ENCODE assay signal across 19 cellular contexts in the genomic region with DNA sequence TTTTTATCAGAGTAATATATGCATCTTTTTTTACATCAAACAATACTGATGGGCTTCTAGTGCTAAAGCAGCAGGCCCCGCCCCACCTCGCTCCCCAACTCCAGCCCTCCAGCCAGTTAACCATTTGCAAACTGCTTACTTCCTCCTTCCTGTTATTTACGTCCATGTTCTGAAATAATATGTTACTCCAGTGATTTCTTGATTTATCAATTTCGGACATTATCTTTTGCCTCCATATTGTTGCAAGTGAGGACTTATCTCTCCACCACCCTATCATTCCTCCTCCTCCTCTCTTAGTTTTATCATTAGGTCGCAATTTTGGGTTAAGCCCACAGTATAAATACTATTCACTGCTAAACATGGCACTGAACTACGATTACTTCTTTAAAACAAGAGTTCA. TPM values are rescaled to one million over a fixed set of nuclear protein-coding genes. Genes with fewer than 3 reads are reported as not detected.
DNase-seq lines count a peak whose midpoint lies in the region; ATAC-seq and TF ChIP-seq lines count a peak whose summit lies in the region.
"Had no signal": no experiment of that assay in that cellular context is flagged by ENCODE, and none has a peak within 500 bp of the region (broad histone marks: within the 10 kb centered on the region; RNA-seq: fewer than 3 reads in every experiment).

No MANE protein-coding gene starts in this region.

- intact Hi-C loops in CD4-positive, alpha-beta memory T cell (cut with micrococcal nuclease): no loop called here

- CTCF ChIA-PET in CD4-positive, alpha-beta memory T cell (lab: Charles Lee; ENCODE audit: partially characterized antibody): no interaction called here

- no peak overlapping the region for H3K4me3 Mint-ChIP-seq in CD4-positive, alpha-beta memory T cell
- H3K4me3 Mint-ChIP-seq in endothelial cell (ENCODE audit: unreplicated experiment): no peak overlapping the region
- H3K4me3 Mint-ChIP-seq in progenitor cell of endocrine pancreas (ENCODE audit: low read depth): no peak overlapping the region
- H3K4me3 Mint-ChIP-seq: activated CD4-positive, alpha-beta memory T cell treated with anti-CD3 and anti-CD28 coated beads for 36 hours; B cell had no signal

- no peaks in the 10 kb centered on the region for H3K9me3 ChIP-seq in CD4-positive, alpha-beta memory T cell (ENCODE audit: control insufficient read depth in 1 of 2, low read length in 2 of 2)
- no peaks in the 10 kb centered on the region for H3K9me3 ChIP-seq in Karpas-422 (ENCODE audit: low read length)
- H3K9me3 ChIP-seq: gastroesophageal sphincter, SK-N-SH had no signal

- H3K27me3 Mint-ChIP-seq in CD4-positive, alpha-beta memory T cell: no peaks in the 10 kb centered on the region
- H3K27me3 Mint-ChIP-seq in endothelial cell (ENCODE audit: unreplicated experiment): peaks cover 9% of the 10 kb centered on the region
- no peaks in the 10 kb centered on the region for H3K27me3 Mint-ChIP-seq in progenitor cell of endocrine pancreas
- H3K27me3 Mint-ChIP-seq: activated CD4-positive, alpha-beta memory T cell treated with anti-CD3 and anti-CD28 coated beads for 36 hours; B cell had no signal

- no peak for DNase-seq in CD4-positive, alpha-beta memory T cell
- DNase-seq in Karpas-422 (no peak), endothelial cell (ENCODE audit: low spot score) (no peak), progenitor cell of endocrine pancreas (ENCODE audit: low spot score, unreplicated experiment) (no peak), NCI-H187 (lab: John Stamatoyannopoulos, UW) (no peak)
- DNase-seq in stimulated activated naive CD4-positive, alpha-beta T cell (lab: John Stamatoyannopoulos, UW): no peak
- DNase-seq: activated CD4-positive, alpha-beta memory T cell treated with anti-CD3 and anti-CD28 coated beads for 36 hours; activated T-cell treated with anti-CD3 and anti-CD28 coated beads, Interleukin-2, amount 50 U/mL, for 48 hours; DMS153; Kasumi-1; NCI-H1105 treated with DMSO at 0.1 percent for 48 hours had no signal

- no peaks in the 10 kb centered on the region for H3K27me3 ChIP-seq in CD4-positive, alpha-beta memory T cell (ENCODE audit: insufficient read depth, low read length)
- H3K27me3 ChIP-seq in Karpas-422 (ENCODE audit: low read length): no peaks in the 10 kb centered on the region
- H3K27me3 ChIP-seq: dorsolateral prefrontal cortex, gastroesophageal sphincter had no signal

- H3K4me3 ChIP-seq in CD4-positive, alpha-beta memory T cell (ENCODE audit: low read length in 2 of 2): no peak overlapping the region
- no peak overlapping the region for H3K4me3 ChIP-seq in Karpas-422 (ENCODE audit: low read length)
- H3K4me3 ChIP-seq: dorsolateral prefrontal cortex, gastroesophageal sphincter had no signal

- peaks cover 2 to 3% of the 10 kb centered on the region in 2 donors for H3K36me3 Mint-ChIP-seq in CD4-positive, alpha-beta memory T cell
- peaks cover 16% of the 10 kb centered on the region for H3K36me3 Mint-ChIP-seq in endothelial cell (ENCODE audit: low read depth, unreplicated experiment)
- peaks cover 3% of the 10 kb centered on the region for H3K36me3 Mint-ChIP-seq in progenitor cell of endocrine pancreas (ENCODE audit: insufficient read depth)
- H3K36me3 Mint-ChIP-seq: activated CD4-positive, alpha-beta memory T cell treated with anti-CD3 and anti-CD28 coated beads for 36 hours had no signal

- no peak for ATAC-seq in HG03108 (IDR thresholded peaks at IDR 0.05; ENCODE audit: unreplicated experiment)
- ATAC-seq: gastroesophageal sphincter, left lobe of liver, Panc1, sciatic nerve had no signal

- H3K36me3 ChIP-seq in CD4-positive, alpha-beta memory T cell (ENCODE audit: insufficient read depth, low read length): no peaks in the 10 kb centered on the region
- no peaks in the 10 kb centered on the region for H3K36me3 ChIP-seq in Karpas-422 (ENCODE audit: insufficient read depth, low read length)
- H3K36me3 ChIP-seq: gastroesophageal sphincter had no signal

- H3K79me2 ChIP-seq in Karpas-422 (ENCODE audit: low read length): peaks cover 98% of the 10 kb centered on the region

- H3K9ac ChIP-seq in Karpas-422 (ENCODE audit: low read length): no peak overlapping the region
- H3K9ac ChIP-seq: SK-N-SH had no signal

- H3K9me3 Mint-ChIP-seq in CD4-positive, alpha-beta memory T cell: peaks cover 0 to 3% (median 0%) of the 10 kb centered on the region in 8 donors
- no peaks in the 10 kb centered on the region for H3K9me3 Mint-ChIP-seq in endothelial cell (ENCODE audit: unreplicated experiment)
- no peaks in the 10 kb centered on the region for H3K9me3 Mint-ChIP-seq in progenitor cell of endocrine pancreas (ENCODE audit: low read depth)
- H3K9me3 Mint-ChIP-seq: activated CD4-positive, alpha-beta memory T cell treated with anti-CD3 and anti-CD28 coated beads for 36 hours had no signal

- peaks cover 26% of the 10 kb centered on the region for H3K4me1 ChIP-seq in CD4-positive, alpha-beta memory T cell (ENCODE audit: insufficient read depth, low read length)
- H3K4me1 ChIP-seq in Karpas-422 (ENCODE audit: low read length): peaks cover 90% of the 10 kb centered on the region

- H2AFZ ChIP-seq in Karpas-422 (ENCODE audit: low read length): no peak overlapping the region

- POLR2A ChIA-PET in CD4-positive, alpha-beta memory T cell (lab: Charles Lee; ENCODE audit: partially characterized antibody): no interaction called here

- H3K9me2 ChIP-seq in Karpas-422 (replicated peaks; ENCODE audit: insufficient read depth, low read length): no peaks in the 10 kb centered on the region
- H3K9me2 ChIP-seq: SK-N-SH had no signal

- H3K27ac Mint-ChIP-seq in CD4-positive, alpha-beta memory T cell: peak overlapping the region in 6 of 7 donors; percentile 11 to 74 (median 29)
- peak overlapping the region; percentile 82 for H3K27ac Mint-ChIP-seq in endothelial cell (ENCODE audit: unreplicated experiment)
- H3K27ac Mint-ChIP-seq in progenitor cell of endocrine pancreas: peak overlapping the region; percentile 9
- H3K27ac Mint-ChIP-seq: activated CD4-positive, alpha-beta memory T cell treated with anti-CD3 and anti-CD28 coated beads for 36 hours had no signal

- peaks cover 29 to 59% (median 45%) of the 10 kb centered on the region in 4 donors for H3K4me1 Mint-ChIP-seq in CD4-positive, alpha-beta memory T cell
- H3K4me1 Mint-ChIP-seq in endothelial cell (ENCODE audit: unreplicated experiment) (peaks cover 82% of the 10 kb centered on the region), progenitor cell of endocrine pancreas (ENCODE audit: low read depth) (peaks cover 57% of the 10 kb centered on the region)

- TF ChIP-seq CTCF in endothelial cell (IDR thresholded peaks at IDR 0.05; ENCODE audit: unreplicated experiment) (no peak), progenitor cell of endocrine pancreas (IDR thresholded peaks at IDR 0.05; ENCODE audit: unreplicated experiment) (no peak)

- peak overlapping the region; percentile 24 for H3K4me2 ChIP-seq in Karpas-422 (ENCODE audit: low read depth, low read length, poor library complexity, severe bottlenecking)
- H3K4me2 ChIP-seq: SK-N-SH had no signal

- no peak overlapping the region for H3K27ac ChIP-seq in CD4-positive, alpha-beta memory T cell (ENCODE audit: low read depth, low read length)
- peak overlapping the region; percentile 52 for H3K27ac ChIP-seq in Karpas-422 (ENCODE audit: low read length)
- H3K27ac ChIP-seq: gastroesophageal sphincter had no signal

- no peaks in the 10 kb centered on the region for H4K20me1 ChIP-seq in Karpas-422 (ENCODE audit: insufficient read depth, low read depth, low read length)

RNA-seq across cellular contexts. Expression of a gene that starts 39.5 kb away (rescaled TPM):
- total RNA-seq in CD4-positive, alpha-beta memory T cell: 10 to 100 TPM; 19.2 to 19.7 TPM
- 1 to 10 TPM in 1 of 2 donors, under 1 TPM in 1; 0.10 to 2.7 TPM for polyA plus RNA-seq in CD4-positive, alpha-beta memory T cell
- 25.2 and 32.3 TPM in 2 replicates for total RNA-seq in Karpas-422 (2014; rRNA removed; shearing (Covaris generic); ENCODE audit: low replicate concordance)
- total RNA-seq in endothelial cell (ENCODE audit: unreplicated experiment): 129 TPM
- total RNA-seq in progenitor cell of endocrine pancreas: 69.3 and 70.0 TPM in 2 replicates

Comparison
In these comparisons a context has a peak if more than half of its experiments do, and no peak if none do; other contexts are left out.
1. H3K27ac Mint-ChIP-seq: peak in every context shown above with its lines; median percentile 82 in endothelial cell; 29 in CD4-positive, alpha-beta memory T cell; 9 in progenitor cell of endocrine pancreas.